2 cellular contexts compared by ENCODE assay signal in genomic region chr9:22030101-22030598, GRCh38.
TF ChIP-seq lines count a peak whose summit lies in the region.

No MANE protein-coding gene starts in this region.

TF ChIP-seq in WTC11, 78 proteins besides CTCF, POLR2A, EP300 and RAD21 (continued from another document):
- TF ChIP-seq, protein P1, sequence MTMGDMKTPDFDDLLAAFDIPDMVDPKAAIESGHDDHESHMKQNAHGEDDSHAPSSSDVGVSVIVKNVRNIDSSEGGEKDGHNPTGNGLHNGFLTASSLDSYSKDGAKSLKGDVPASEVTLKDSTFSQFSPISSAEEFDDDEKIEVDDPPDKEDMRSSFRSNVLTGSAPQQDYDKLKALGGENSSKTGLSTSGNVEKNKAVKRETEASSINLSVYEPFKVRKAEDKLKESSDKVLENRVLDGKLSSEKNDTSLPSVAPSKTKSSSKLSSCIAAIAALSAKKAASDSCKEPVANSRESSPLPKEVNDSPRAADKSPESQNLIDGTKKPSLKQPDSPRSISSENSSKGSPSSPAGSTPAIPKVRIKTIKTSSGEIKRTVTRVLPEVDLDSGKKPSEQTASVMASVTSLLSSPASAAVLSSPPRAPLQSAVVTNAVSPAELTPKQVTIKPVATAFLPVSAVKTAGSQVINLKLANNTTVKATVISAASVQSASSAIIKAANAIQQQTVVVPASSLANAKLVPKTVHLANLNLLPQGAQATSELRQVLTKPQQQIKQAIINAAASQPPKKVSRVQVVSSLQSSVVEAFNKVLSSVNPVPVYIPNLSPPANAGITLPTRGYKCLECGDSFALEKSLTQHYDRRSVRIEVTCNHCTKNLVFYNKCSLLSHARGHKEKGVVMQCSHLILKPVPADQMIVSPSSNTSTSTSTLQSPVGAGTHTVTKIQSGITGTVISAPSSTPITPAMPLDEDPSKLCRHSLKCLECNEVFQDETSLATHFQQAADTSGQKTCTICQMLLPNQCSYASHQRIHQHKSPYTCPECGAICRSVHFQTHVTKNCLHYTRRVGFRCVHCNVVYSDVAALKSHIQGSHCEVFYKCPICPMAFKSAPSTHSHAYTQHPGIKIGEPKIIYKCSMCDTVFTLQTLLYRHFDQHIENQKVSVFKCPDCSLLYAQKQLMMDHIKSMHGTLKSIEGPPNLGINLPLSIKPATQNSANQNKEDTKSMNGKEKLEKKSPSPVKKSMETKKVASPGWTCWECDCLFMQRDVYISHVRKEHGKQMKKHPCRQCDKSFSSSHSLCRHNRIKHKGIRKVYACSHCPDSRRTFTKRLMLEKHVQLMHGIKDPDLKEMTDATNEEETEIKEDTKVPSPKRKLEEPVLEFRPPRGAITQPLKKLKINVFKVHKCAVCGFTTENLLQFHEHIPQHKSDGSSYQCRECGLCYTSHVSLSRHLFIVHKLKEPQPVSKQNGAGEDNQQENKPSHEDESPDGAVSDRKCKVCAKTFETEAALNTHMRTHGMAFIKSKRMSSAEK (CRISPR knock-in tag; IDR thresholded peaks at IDR 0.05; ENCODE audit: borderline replicate concordance), result no peak
- TF ChIP-seq, protein P2, sequence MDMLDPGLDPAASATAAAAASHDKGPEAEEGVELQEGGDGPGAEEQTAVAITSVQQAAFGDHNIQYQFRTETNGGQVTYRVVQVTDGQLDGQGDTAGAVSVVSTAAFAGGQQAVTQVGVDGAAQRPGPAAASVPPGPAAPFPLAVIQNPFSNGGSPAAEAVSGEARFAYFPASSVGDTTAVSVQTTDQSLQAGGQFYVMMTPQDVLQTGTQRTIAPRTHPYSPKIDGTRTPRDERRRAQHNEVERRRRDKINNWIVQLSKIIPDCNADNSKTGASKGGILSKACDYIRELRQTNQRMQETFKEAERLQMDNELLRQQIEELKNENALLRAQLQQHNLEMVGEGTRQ (CRISPR knock-in tag; IDR thresholded peaks at IDR 0.05), result no peak
- TF ChIP-seq, protein P3, sequence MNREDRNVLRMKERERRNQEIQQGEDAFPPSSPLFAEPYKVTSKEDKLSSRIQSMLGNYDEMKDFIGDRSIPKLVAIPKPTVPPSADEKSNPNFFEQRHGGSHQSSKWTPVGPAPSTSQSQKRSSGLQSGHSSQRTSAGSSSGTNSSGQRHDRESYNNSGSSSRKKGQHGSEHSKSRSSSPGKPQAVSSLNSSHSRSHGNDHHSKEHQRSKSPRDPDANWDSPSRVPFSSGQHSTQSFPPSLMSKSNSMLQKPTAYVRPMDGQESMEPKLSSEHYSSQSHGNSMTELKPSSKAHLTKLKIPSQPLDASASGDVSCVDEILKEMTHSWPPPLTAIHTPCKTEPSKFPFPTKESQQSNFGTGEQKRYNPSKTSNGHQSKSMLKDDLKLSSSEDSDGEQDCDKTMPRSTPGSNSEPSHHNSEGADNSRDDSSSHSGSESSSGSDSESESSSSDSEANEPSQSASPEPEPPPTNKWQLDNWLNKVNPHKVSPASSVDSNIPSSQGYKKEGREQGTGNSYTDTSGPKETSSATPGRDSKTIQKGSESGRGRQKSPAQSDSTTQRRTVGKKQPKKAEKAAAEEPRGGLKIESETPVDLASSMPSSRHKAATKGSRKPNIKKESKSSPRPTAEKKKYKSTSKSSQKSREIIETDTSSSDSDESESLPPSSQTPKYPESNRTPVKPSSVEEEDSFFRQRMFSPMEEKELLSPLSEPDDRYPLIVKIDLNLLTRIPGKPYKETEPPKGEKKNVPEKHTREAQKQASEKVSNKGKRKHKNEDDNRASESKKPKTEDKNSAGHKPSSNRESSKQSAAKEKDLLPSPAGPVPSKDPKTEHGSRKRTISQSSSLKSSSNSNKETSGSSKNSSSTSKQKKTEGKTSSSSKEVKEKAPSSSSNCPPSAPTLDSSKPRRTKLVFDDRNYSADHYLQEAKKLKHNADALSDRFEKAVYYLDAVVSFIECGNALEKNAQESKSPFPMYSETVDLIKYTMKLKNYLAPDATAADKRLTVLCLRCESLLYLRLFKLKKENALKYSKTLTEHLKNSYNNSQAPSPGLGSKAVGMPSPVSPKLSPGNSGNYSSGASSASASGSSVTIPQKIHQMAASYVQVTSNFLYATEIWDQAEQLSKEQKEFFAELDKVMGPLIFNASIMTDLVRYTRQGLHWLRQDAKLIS (CRISPR knock-in tag; IDR thresholded peaks at IDR 0.05; ENCODE audit: borderline replicate concordance), result no peak
- TF ChIP-seq ERG (CRISPR knock-in tag; IDR thresholded peaks at IDR 0.05) (no peak), ZNF138 (CRISPR knock-in tag; conservative IDR thresholded peaks at IDR 0.05) (no peak)
TF ChIP-seq in WTC11: peak in this region for 0.

TF ChIP-seq in GM23338, 12 proteins besides CTCF, POLR2A, EP300 and RAD21 (continued from another document):
- no peak for TF ChIP-seq ZNF462 (CRISPR knock-in tag; IDR thresholded peaks at IDR 0.05)
- TF ChIP-seq POLR2AphosphoS5 (IDR thresholded peaks at IDR 0.05; ENCODE audit: low read depth), result no peak
- TF ChIP-seq STAT1 (IDR thresholded peaks at IDR 0.05; ENCODE audit: unreplicated experiment), result no peak
- TF ChIP-seq NANOG (IDR thresholded peaks at IDR 0.05; ENCODE audit: borderline replicate concordance), result no peak
- TF ChIP-seq CREB1 (CRISPR knock-in tag; IDR thresholded peaks at IDR 0.05; ENCODE audit: low read depth), result no peak
- TF ChIP-seq, protein P4, sequence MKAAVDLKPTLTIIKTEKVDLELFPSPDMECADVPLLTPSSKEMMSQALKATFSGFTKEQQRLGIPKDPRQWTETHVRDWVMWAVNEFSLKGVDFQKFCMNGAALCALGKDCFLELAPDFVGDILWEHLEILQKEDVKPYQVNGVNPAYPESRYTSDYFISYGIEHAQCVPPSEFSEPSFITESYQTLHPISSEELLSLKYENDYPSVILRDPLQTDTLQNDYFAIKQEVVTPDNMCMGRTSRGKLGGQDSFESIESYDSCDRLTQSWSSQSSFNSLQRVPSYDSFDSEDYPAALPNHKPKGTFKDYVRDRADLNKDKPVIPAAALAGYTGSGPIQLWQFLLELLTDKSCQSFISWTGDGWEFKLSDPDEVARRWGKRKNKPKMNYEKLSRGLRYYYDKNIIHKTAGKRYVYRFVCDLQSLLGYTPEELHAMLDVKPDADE (IDR thresholded peaks at IDR 0.05), result no peak
- TF ChIP-seq REST (IDR thresholded peaks at IDR 0.05; ENCODE audit: unreplicated experiment), result no peak
- TF ChIP-seq ZNF114 (CRISPR knock-in tag; IDR thresholded peaks at IDR 0.05), result no peak
